Comparison of ENCODE assay signal across 31 cellular contexts in genomic region chr3:13465236-13465958, GRCh38. TPM values are rescaled to one million over a fixed set of nuclear protein-coding genes. Genes with fewer than 3 reads are reported as not detected.
"Had no signal": no experiment of that assay in that cellular context is flagged by ENCODE, and none has a peak within 500 bp of the region (broad histone marks: within the 10 kb centered on the region; RNA-seq: fewer than 3 reads in every experiment).

No MANE protein-coding gene starts in this region.

- H3K9me3 Mint-ChIP-seq: activated naive CD8-positive, alpha-beta T cell treated with anti-CD3 and anti-CD28 coated beads for 36 hours; activated T-helper 2 cell treated with anti-CD3 and anti-CD28 coated beads, Interferon-gamma antibody, Interleukin-2, Interleukin-4, amounts not matched to agents 10 μg/mL and 5 μg/mL and 100 μg/mL, durations not matched to agents 14 hours and 24 hours and 36 hours; natural killer cell treated with Interleukin-12 subunit alpha and Interleukin-12 subunit beta and Interleukin-15 and Interleukin-18, amount 100 ng/mL, for 72 hours; WTC11 had no signal

- H3K27ac Mint-ChIP-seq: activated CD8-positive, alpha-beta memory T cell treated with anti-CD3 and anti-CD28 coated beads, Interleukin-2, amount 10 ng/mL, durations not matched to agents 7 days and 5 days; activated CD8-positive, alpha-beta T cell treated with anti-CD3 and anti-CD28 coated beads, Interleukin-2, amount 10 ng/mL, durations not matched to agents 7 days and 5 days; activated naive CD8-positive, alpha-beta T cell treated with anti-CD3 and anti-CD28 coated beads for 36 hours; activated T-helper 2 cell treated with anti-CD3 and anti-CD28 coated beads, Interferon-gamma antibody, Interleukin-2, Interleukin-4, amounts not matched to agents 10 μg/mL and 5 μg/mL and 100 μg/mL, durations not matched to agents 14 hours and 24 hours and 36 hours; natural killer cell treated with Interleukin-12 subunit alpha and Interleukin-12 subunit beta and Interleukin-15 and Interleukin-18, amount 100 ng/mL, for 72 hours; progenitor cell of endocrine pancreas; stimulated activated naive B cell treated with anti-CD40 and anti-IgM and Interleukin-4, amounts not matched to agents 10 μg/mL and 1 μg/mL and 100 μg/mL, for 72 hours; T-helper 17 cell; WTC11 had no signal

- H3K4me3 ChIP-seq: adrenal gland, body of pancreas, coronary artery, dorsolateral prefrontal cortex, gastroesophageal sphincter, heart left ventricle, ovary, right lobe of liver, stomach, thyroid gland, upper lobe of right lung had no signal

- H3K27me3 ChIP-seq: body of pancreas, dorsolateral prefrontal cortex, ovary, right lobe of liver, thyroid gland had no signal

- H3K36me3 Mint-ChIP-seq: activated CD8-positive, alpha-beta memory T cell treated with anti-CD3 and anti-CD28 coated beads, Interleukin-2, amount 10 ng/mL, durations not matched to agents 7 days and 5 days; activated naive CD8-positive, alpha-beta T cell treated with anti-CD3 and anti-CD28 coated beads for 36 hours; natural killer cell treated with Interleukin-12 subunit alpha and Interleukin-12 subunit beta and Interleukin-15 and Interleukin-18, amount 100 ng/mL, for 72 hours; stimulated activated naive B cell treated with anti-CD40 and anti-IgM and Interleukin-4, amounts not matched to agents 10 μg/mL and 1 μg/mL and 100 μg/mL, for 72 hours; WTC11 had no signal

- H3K36me3 ChIP-seq: adrenal gland, gastroesophageal sphincter, heart left ventricle, ovary, right lobe of liver, stomach, thyroid gland, upper lobe of right lung had no signal

- H3K27me3 Mint-ChIP-seq: activated naive CD8-positive, alpha-beta T cell treated with anti-CD3 and anti-CD28 coated beads for 36 hours had no signal

- DNase-seq: activated CD4-positive, alpha-beta T cell treated with anti-CD3 and anti-CD28 coated beads for 1 hour; activated CD4-positive, alpha-beta T cell treated with anti-CD3 and anti-CD28 coated beads, Interleukin-2, amount 50 U/mL, for 1 hour; activated CD8-positive, alpha-beta memory T cell treated with anti-CD3 and anti-CD28 coated beads, Interleukin-2, amount 10 ng/mL, durations not matched to agents 7 days and 5 days; activated CD8-positive, alpha-beta T cell treated with anti-CD3 and anti-CD28 coated beads, Interleukin-2, amount 10 ng/mL, durations not matched to agents 7 days and 5 days; activated naive CD4-positive, alpha-beta T cell treated with Interleukin-2 at 50 U/mL for 16 hours; activated naive CD8-positive, alpha-beta T cell treated with anti-CD3 and anti-CD28 coated beads for 36 hours; activated T-cell treated with anti-CD3 and anti-CD28 coated beads, Interleukin-2, amount 50 U/mL, for 48 hours; adrenal gland; aorta; body of pancreas; cerebellar nuclear complex; dorsolateral prefrontal cortex; effector memory CD4-positive, alpha-beta T cell; erythroblast; heart left ventricle; ovary; small intestine; stimulated activated CD4-positive, alpha-beta T cell treated with anti-CD3 and anti-CD28 coated beads, Interleukin-1b, Interleukin-23, amount 100 ng/mL, for 48 hours; stimulated activated naive B cell treated with anti-CD40 and anti-IgM and Interleukin-4, amounts not matched to agents 10 μg/mL and 1 μg/mL and 100 μg/mL, for 72 hours; stomach; T-helper 17 cell; thyroid gland; upper lobe of right lung had no signal

- H3K4me1 ChIP-seq: adrenal gland, stomach, thyroid gland, upper lobe of right lung had no signal

- ATAC-seq: activated CD8-positive, alpha-beta memory T cell treated with anti-CD3 and anti-CD28 coated beads, Interleukin-2, amount 10 ng/mL, durations not matched to agents 7 days and 5 days; activated CD8-positive, alpha-beta T cell treated with anti-CD3 and anti-CD28 coated beads, Interleukin-2, amount 10 ng/mL, durations not matched to agents 7 days and 5 days; body of pancreas; gastroesophageal sphincter; heart left ventricle; natural killer cell treated with Interleukin-12 subunit alpha and Interleukin-12 subunit beta and Interleukin-15 and Interleukin-18, amount 100 ng/mL, for 72 hours; right lobe of liver; stimulated activated naive B cell treated with anti-CD40 and anti-IgM and Interleukin-4, amounts not matched to agents 10 μg/mL and 1 μg/mL and 100 μg/mL, for 72 hours; T-helper 17 cell; upper lobe of right lung; WTC11 had no signal

- H3K27ac ChIP-seq: adrenal gland, body of pancreas, coronary artery, gastroesophageal sphincter, heart left ventricle, ovary, right lobe of liver, stomach, thyroid gland, upper lobe of right lung had no signal

- H3K4me1 Mint-ChIP-seq: activated CD8-positive, alpha-beta memory T cell treated with anti-CD3 and anti-CD28 coated beads, Interleukin-2, amount 10 ng/mL, durations not matched to agents 7 days and 5 days had no signal

- H3K4me3 Mint-ChIP-seq: activated CD8-positive, alpha-beta memory T cell treated with anti-CD3 and anti-CD28 coated beads, Interleukin-2, amount 10 ng/mL, durations not matched to agents 7 days and 5 days; activated CD8-positive, alpha-beta T cell treated with anti-CD3 and anti-CD28 coated beads, Interleukin-2, amount 10 ng/mL, durations not matched to agents 7 days and 5 days; activated naive CD8-positive, alpha-beta T cell treated with anti-CD3 and anti-CD28 coated beads for 36 hours; natural killer cell treated with Interleukin-12 subunit alpha and Interleukin-12 subunit beta and Interleukin-15 and Interleukin-18, amount 100 ng/mL, for 72 hours; stimulated activated naive B cell treated with anti-CD40 and anti-IgM and Interleukin-4, amounts not matched to agents 10 μg/mL and 1 μg/mL and 100 μg/mL, for 72 hours; T-helper 17 cell; WTC11 had no signal

- H3K9me3 ChIP-seq: adrenal gland, body of pancreas, gastroesophageal sphincter, heart left ventricle, ovary, right lobe of liver, stomach, thyroid gland, upper lobe of right lung had no signal

RNA-seq across cellular contexts. Expression of gene NUP210, which starts 45.3 kb away (rescaled TPM):
- total RNA-seq: fibroblast of villous mesenchyme had no signal
